ENCODE assay signal across 9 cellular contexts in the genomic region with DNA sequence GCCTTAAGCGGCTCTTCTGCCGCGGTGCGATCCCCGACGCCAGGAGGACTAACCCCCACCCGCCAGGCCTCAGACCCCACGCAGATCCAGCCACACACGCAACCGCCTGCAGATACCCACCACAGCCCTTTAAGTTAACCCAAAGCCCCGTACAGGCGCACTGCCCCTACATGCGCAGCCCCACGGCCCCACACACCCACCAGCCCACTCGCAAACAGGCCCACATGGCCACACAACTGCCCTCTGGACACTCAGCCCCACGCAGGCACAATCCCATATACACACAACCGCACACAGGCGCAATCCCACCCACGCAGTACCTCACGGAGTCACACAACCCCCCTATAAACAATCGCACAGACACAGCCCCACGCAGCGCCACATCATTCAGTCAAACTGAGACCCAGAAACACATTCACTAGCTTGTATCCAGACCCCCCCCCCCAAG. TPM values are rescaled to one million over a fixed set of nuclear protein-coding genes. Genes with fewer than 3 reads are reported as not detected.
DNase-seq lines count a peak whose midpoint lies in the region; ATAC-seq and TF ChIP-seq lines count a peak whose summit lies in the region.
"Had no signal": no experiment of that assay in that cellular context is flagged by ENCODE, and none has a peak within 500 bp of the region (broad histone marks: within the 10 kb centered on the region; RNA-seq: fewer than 3 reads in every experiment).

No MANE protein-coding gene starts in this region.

- POLR2A ChIA-PET in naive thymus-derived CD8-positive, alpha-beta T cell (lab: Charles Lee): interaction anchor here (0.9 to 1.3 kb wide), 2 partner anchors 17 to 229 kb away, joined by 3 to 7 read pairs; no protein-coding TSS in a partner anchor

- H3K27ac ChIP-seq in heart right ventricle (no peak overlapping the region), cingulate gyrus (ENCODE audit: low read depth, low read length) (peak overlapping the region; percentile 54), urinary bladder (ENCODE audit: low read depth) (peak overlapping the region; percentile 39)

- peaks cover 0 to 11% (median 1%) of the 10 kb centered on the region in 5 donors for H3K27me3 Mint-ChIP-seq in naive thymus-derived CD8-positive, alpha-beta T cell

- intact Hi-C loops in heart right ventricle (cut with DNase I) (no loop called here), Right ventricle myocardium superior (cut with DNase I) (no loop called here)

- H3K4me3 ChIP-seq in heart right ventricle (peak overlapping the region in 6 of 10 donors; percentile 52 to 67 (median 58)), urinary bladder (ENCODE audit: low read depth, low read length) (peak overlapping the region; percentile 60)

- H3K9me3 Mint-ChIP-seq in naive thymus-derived CD8-positive, alpha-beta T cell: no peaks in the 10 kb centered on the region

- ATAC-seq in heart right ventricle (no peak), Right ventricle myocardium superior (ENCODE audit: poor library complexity) (no peak), GM19452 (IDR thresholded peaks at IDR 0.05; ENCODE audit: unreplicated experiment) (no peak)
- ATAC-seq in naive thymus-derived CD8-positive, alpha-beta T cell: peak in 1 of 2 donors; percentile 8

- TF ChIP-seq CTCF in heart right ventricle (IDR thresholded peaks at IDR 0.05): no peak

- H3K36me3 ChIP-seq in heart right ventricle (peaks cover 0 to 4% (median 0%) of the 10 kb centered on the region in 9 donors), urinary bladder (ENCODE audit: insufficient read depth) (no peaks in the 10 kb centered on the region)

- 55 to 69% methylated on average over 23 of the region's 23 CpGs for WGBS in heart right ventricle, 2 donors
- 12% methylated on average over 23 of the region's 23 CpGs for WGBS in urinary bladder

- DNase-seq in heart right ventricle: no peak
- no peak for DNase-seq in Right ventricle myocardium superior
- DNase-seq in naive thymus-derived CD8-positive, alpha-beta T cell: no peak
- no peak for DNase-seq in AG20443 (ENCODE audit: low spot score)
- no peak for DNase-seq in HCEC 1CT
- DNase-seq: DMS153 had no signal

- H3K36me3 Mint-ChIP-seq in naive thymus-derived CD8-positive, alpha-beta T cell: no peaks in the 10 kb centered on the region

- peak overlapping the region in 7 of 10 donors; percentile 13 to 94 (median 59) for H3K27ac Mint-ChIP-seq in naive thymus-derived CD8-positive, alpha-beta T cell

- peak overlapping the region; percentile 72 to 96 (median 90) for H3K4me3 Mint-ChIP-seq in naive thymus-derived CD8-positive, alpha-beta T cell

- H3K27me3 ChIP-seq in heart right ventricle: peaks cover 0 to 33% (median 0%) of the 10 kb centered on the region in 7 donors

- H3K9me3 ChIP-seq in heart right ventricle: no peaks in the 10 kb centered on the region

- H3K4me1 ChIP-seq in heart right ventricle (peaks cover 9 to 75% (median 41%) of the 10 kb centered on the region in 9 donors), urinary bladder (ENCODE audit: insufficient read depth) (no peaks in the 10 kb centered on the region)

- peaks cover 38 to 73% (median 47%) of the 10 kb centered on the region in 4 donors for H3K4me1 Mint-ChIP-seq in naive thymus-derived CD8-positive, alpha-beta T cell

RNA-seq across cellular contexts. Expression of gene RAI1, which starts 41.7 kb away (rescaled TPM):
- total RNA-seq in heart right ventricle (10 to 100 TPM; 15.8 to 32.0 (median 20.9) TPM), Right ventricle myocardium superior (28.3 TPM), urinary bladder (17.5 TPM)
- polyA plus RNA-seq in heart right ventricle (10 to 100 TPM; 13.8 to 17.5 TPM), urinary bladder (20.2 TPM)
- 10 to 100 TPM; 33.8 to 35.2 TPM for total RNA-seq in naive thymus-derived CD8-positive, alpha-beta T cell
- 1 to 10 TPM; 1.5 to 4.0 (median 2.3) TPM for polyA plus RNA-seq in naive thymus-derived CD8-positive, alpha-beta T cell

Comparison
In these comparisons a context has a peak if more than half of its experiments do, and no peak if none do; other contexts are left out.
1. H3K27ac ChIP-seq: peak in cingulate gyrus (single experiment) and urinary bladder (single experiment); none in heart right ventricle (0 of 10).